ENCODE assay signal across 26 cellular contexts in the genomic region with DNA sequence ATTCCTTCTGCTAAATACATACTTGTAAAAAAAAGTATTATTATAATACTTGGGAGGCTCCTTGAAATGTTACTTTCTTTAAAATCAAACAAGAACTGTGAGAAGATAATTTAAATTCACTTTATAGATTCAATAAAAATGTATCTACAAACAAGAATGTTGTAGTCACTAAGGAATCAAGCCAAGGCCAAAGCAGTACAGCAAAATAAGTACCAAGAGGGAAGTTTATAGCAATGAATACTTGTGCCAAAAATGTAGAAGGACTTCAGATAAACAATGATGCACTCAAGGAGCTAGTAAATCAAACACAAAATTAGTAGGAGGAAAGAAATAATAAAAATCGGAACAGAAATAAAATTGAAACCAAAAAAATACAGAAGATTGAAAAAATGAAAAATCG.
"Had no signal": no experiment of that assay in that cellular context is flagged by ENCODE, and none has a peak within 500 bp of the region (broad histone marks: within the 10 kb centered on the region; RNA-seq: fewer than 3 reads in every experiment).

No MANE protein-coding gene starts in this region.

- H3K36me3 ChIP-seq: left lung, lower lobe of right lung, neural progenitor cell, neutrophil, right atrium auricular region, right lobe of liver, tibial nerve, uterus had no signal

- H3K4me1 ChIP-seq: left lung, lower lobe of right lung, neural progenitor cell, parathyroid adenoma, right atrium auricular region, right lobe of liver, tibial nerve, uterus had no signal

- H3K9me3 ChIP-seq: left lung, lower lobe of right lung, neutrophil, right atrium auricular region, right lobe of liver, tibial nerve, uterus had no signal

- H3K27me3 Mint-ChIP-seq: naive thymus-derived CD8-positive, alpha-beta T cell; progenitor cell of endocrine pancreas; stimulated activated memory B cell treated with anti-CD40 and anti-IgM and Interleukin-4, amounts not matched to agents 10 μg/mL and 1 μg/mL and 100 μg/mL, for 72 hours; stimulated activated naive CD8-positive, alpha-beta T cell treated with anti-CD3 and anti-CD28 coated beads, Interleukin-15, amount 100 ng/mL, for 72 hours; type B pancreatic cell had no signal

- H3K9ac ChIP-seq: neural progenitor cell, parathyroid adenoma had no signal

- H3K4me2 ChIP-seq: neural progenitor cell, smooth muscle cell had no signal

- H2AFZ ChIP-seq: neural progenitor cell, parathyroid adenoma had no signal

- H3K27ac ChIP-seq: left lung, lower lobe of right lung, neural progenitor cell, neutrophil, parathyroid adenoma, right atrium auricular region, right lobe of liver, tibial nerve, uterus had no signal

- H3K27me3 ChIP-seq: left lung, neural progenitor cell, neutrophil, right atrium auricular region, right lobe of liver, tibial nerve, uterus had no signal

- H3K4me3 Mint-ChIP-seq: naive thymus-derived CD8-positive, alpha-beta T cell; nephron; neural progenitor cell; stimulated activated memory B cell treated with anti-CD40 and anti-IgM and Interleukin-4, amounts not matched to agents 10 μg/mL and 1 μg/mL and 100 μg/mL, for 72 hours; stimulated activated naive CD8-positive, alpha-beta T cell treated with anti-CD3 and anti-CD28 coated beads, Interleukin-15, amount 100 ng/mL, for 72 hours; type B pancreatic cell had no signal

- H3K27ac Mint-ChIP-seq: naive thymus-derived CD8-positive, alpha-beta T cell; nephron; neural progenitor cell; progenitor cell of endocrine pancreas; stimulated activated memory B cell treated with anti-CD40 and anti-IgM and Interleukin-4, amounts not matched to agents 10 μg/mL and 1 μg/mL and 100 μg/mL, for 72 hours; stimulated activated naive CD8-positive, alpha-beta T cell treated with anti-CD3 and anti-CD28 coated beads, Interleukin-15, amount 100 ng/mL, for 72 hours; type B pancreatic cell had no signal

- H3K4me3 ChIP-seq: left lung, lower lobe of right lung, neural progenitor cell, right atrium auricular region, right lobe of liver, smooth muscle cell, tibial nerve, uterus had no signal

- H3K4me1 Mint-ChIP-seq: naive thymus-derived CD8-positive, alpha-beta T cell; neural progenitor cell; stimulated activated memory B cell treated with anti-CD40 and anti-IgM and Interleukin-4, amounts not matched to agents 10 μg/mL and 1 μg/mL and 100 μg/mL, for 72 hours; stimulated activated naive CD8-positive, alpha-beta T cell treated with anti-CD3 and anti-CD28 coated beads, Interleukin-15, amount 100 ng/mL, for 72 hours had no signal

- H3K9me3 Mint-ChIP-seq: nephron, neural progenitor cell, type B pancreatic cell had no signal

- DNase-seq: left colon; left lung; lower lobe of right lung; mammary epithelial cell; mesenchymal stem cell; naive thymus-derived CD8-positive, alpha-beta T cell; occipital lobe; right lobe of liver; stimulated activated CD4-positive, alpha-beta T cell treated with anti-CD3 and anti-CD28 coated beads, Interleukin-1b, Interleukin-23, amount 100 ng/mL, for 48 hours; stimulated activated CD4-positive, alpha-beta T cell treated with anti-CD3 and anti-CD28 coated beads, Interleukin-2, amount 100 ng/mL, for 48 hours; stimulated activated CD4-positive, alpha-beta T cell treated with anti-CD3 and anti-CD28 coated beads, Interleukin-4, amount 100 ng/mL, for 4 hours; stimulated activated CD8-positive, alpha-beta memory T cell treated with anti-CD3 and anti-CD28 coated beads, Interleukin-4, amount 100 ng/mL, for 48 hours; stimulated activated naive CD4-positive, alpha-beta T cell treated with Interleukin-2 at 50 U/mL for 16 hours; stimulated activated naive CD8-positive, alpha-beta T cell treated with anti-CD3 and anti-CD28 coated beads, Interleukin-15, amount 100 ng/mL, for 72 hours; substantia nigra; uterus had no signal

- H3K79me2 ChIP-seq: parathyroid adenoma had no signal

- H3K36me3 Mint-ChIP-seq: naive thymus-derived CD8-positive, alpha-beta T cell; neural progenitor cell; stimulated activated memory B cell treated with anti-CD40 and anti-IgM and Interleukin-4, amounts not matched to agents 10 μg/mL and 1 μg/mL and 100 μg/mL, for 72 hours; type B pancreatic cell had no signal
